In the genomic region with DNA sequence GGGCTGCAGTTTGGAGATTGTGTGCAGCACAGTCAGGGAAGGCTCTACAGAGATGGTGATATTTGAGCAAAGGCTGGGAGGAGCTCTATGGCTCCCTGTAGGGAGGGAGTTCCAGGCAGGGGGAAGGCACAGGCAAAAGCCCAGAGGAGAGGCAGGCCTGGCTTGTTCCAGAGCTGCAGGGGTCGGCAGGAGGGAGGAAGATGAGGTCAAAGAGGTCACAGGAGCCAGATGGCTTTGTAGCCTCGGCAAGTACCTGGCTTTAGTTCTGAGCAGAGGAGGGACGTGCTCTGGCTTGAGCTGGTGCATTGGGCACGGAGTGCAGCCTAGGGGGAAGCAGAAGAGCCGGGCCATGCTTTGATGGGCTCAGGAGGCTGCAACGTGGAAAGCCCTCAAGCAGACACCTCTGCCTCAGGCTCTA, we compare ENCODE assay signal across 1 cellular context.
A peak's percentile ranks its signal among the peaks of the same experiment; 100 is the strongest.
TF ChIP-seq lines count a peak whose summit lies in the region.

No MANE protein-coding gene starts in this region.

TF ChIP-seq in H1, 55 proteins besides CTCF, POLR2A, EP300 and RAD21 (continued from another document):
- TF ChIP-seq FOSL1 (IDR thresholded peaks at IDR 0.05; ENCODE audit: insufficient read depth, low read depth, low read length) (no peak), ASH2L (IDR thresholded peaks at IDR 0.05; ENCODE audit: low read length) (no peak), SP1 (IDR thresholded peaks at IDR 0.05; ENCODE audit: low read depth, low read length) (peak; percentile 25; the same call in 1 of the 2 replicates), RXRA (IDR thresholded peaks at IDR 0.05; ENCODE audit: insufficient read depth, low read depth, low read length) (0 out of 2 replicates have a peak, but pooled peaks have one; percentile 81)
